8 cellular contexts compared by ENCODE assay signal in the genomic region with DNA sequence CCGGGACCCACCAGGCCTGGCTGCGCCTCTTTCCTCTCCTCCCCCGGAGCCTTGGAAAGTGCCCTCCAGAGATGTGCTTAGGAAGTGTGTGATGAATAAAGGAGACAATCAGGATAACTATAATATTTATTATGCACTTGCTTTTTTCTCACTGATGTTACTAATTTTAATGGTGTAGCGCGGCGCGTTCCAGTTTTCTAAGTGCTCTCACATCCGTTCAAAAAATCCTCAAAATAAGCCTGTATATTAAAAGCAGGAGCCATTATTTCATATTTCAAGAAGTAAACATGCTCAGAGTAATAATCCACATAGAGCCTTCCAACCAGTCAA. TPM values are rescaled to one million over a fixed set of nuclear protein-coding genes. Genes with fewer than 3 reads are reported as not detected.
DNase-seq lines count a peak whose midpoint lies in the region; ATAC-seq, FAIRE-seq and TF ChIP-seq lines count a peak whose summit lies in the region.

No MANE protein-coding gene starts in this region.

- no peak for ATAC-seq in GM21447 (IDR thresholded peaks at IDR 0.05; ENCODE audit: unreplicated experiment)
- ATAC-seq in HG03565 (IDR thresholded peaks at IDR 0.05; ENCODE audit: unreplicated experiment), result no peak
- ATAC-seq in HG03520 (IDR thresholded peaks at IDR 0.05; ENCODE audit: unreplicated experiment), result no peak

- 0 out of 2 replicates have a peak, but pooled peaks cover 4% of the 10 kb centered on the region for H3F3A ChIP-seq in MM.1S (ENCODE audit: insufficient read depth, low read length)

- no peaks in the 10 kb centered on the region for H3K27me3 ChIP-seq in MM.1S (replicated peaks; ENCODE audit: insufficient read depth, low read length)
- H3K27me3 ChIP-seq in dorsolateral prefrontal cortex, result no peaks in the 10 kb centered on the region

- peak overlapping the region; percentile 82 to 93 (median 88) for H3K4me3 Mint-ChIP-seq in nephron

- H3K27me3 Mint-ChIP-seq in nephron (ENCODE audit: low read depth), result no peaks in the 10 kb centered on the region

- H3K9ac ChIP-seq in MM.1S (ENCODE audit: low read length), result peak overlapping the region; percentile 86

- H3K9me2 ChIP-seq in MM.1S (replicated peaks; ENCODE audit: insufficient read depth, low read length), result no peaks in the 10 kb centered on the region

- H3K27ac Mint-ChIP-seq in nephron, result peak overlapping the region; percentile 95 to 99 (median 97)

- in situ Hi-C loops in G401 (cut with HindIII; ENCODE audit: low sequenced_read_pairs), result no loop called here

- TF ChIP-seq CTCF in MM.1S (IDR thresholded peaks at IDR 0.05; ENCODE audit: low read length), result no peak
- no peak for TF ChIP-seq CTCF in dorsolateral prefrontal cortex (IDR thresholded peaks at IDR 0.05 in 54 of 56, conservative IDR thresholded peaks at IDR 0.05 in 2 of 56; ENCODE audit: low read depth in 1 of 56, partially characterized antibody in 56 of 56)
- TF ChIP-seq CTCF in nephron (IDR thresholded peaks at IDR 0.05; ENCODE audit: unreplicated experiment in 3 of 3), result no peak

- H3K9me3 Mint-ChIP-seq in nephron, result no peaks in the 10 kb centered on the region

- no peak for FAIRE-seq in HTR-8/SVneo (lab: Jason Lieb, UNC)

- H3K36me3 Mint-ChIP-seq in nephron (ENCODE audit: low read depth), result no peaks in the 10 kb centered on the region

- H2AFZ ChIP-seq in MM.1S (ENCODE audit: low read length), result peak overlapping the region; percentile 97

- no peaks in the 10 kb centered on the region for H3K4me1 ChIP-seq in MM.1S (ENCODE audit: low read length)

- H3K4me1 Mint-ChIP-seq in nephron, result peaks cover 8% of the 10 kb centered on the region

- H3K36me3 ChIP-seq in MM.1S (replicated peaks; ENCODE audit: insufficient read depth, low read length), result no peaks in the 10 kb centered on the region

- H4K20me1 ChIP-seq in MM.1S (ENCODE audit: insufficient read depth, low read length), result no peaks in the 10 kb centered on the region

- H3K4me3 ChIP-seq in MM.1S (ENCODE audit: low read length) (peak overlapping the region; percentile 86), dorsolateral prefrontal cortex (peak overlapping the region; percentile 46 to 94 (median 85))

- H3K4me2 ChIP-seq in MM.1S (ENCODE audit: low read depth, low read length), result peak overlapping the region; percentile 92

- intact Hi-C loops in dorsolateral prefrontal cortex (cut with DNase I), result loop anchor here (2.0 kb wide), 1 partner anchor 58 kb away; a partner anchor contains a TSS

- H3K27ac ChIP-seq in MM.1S (ENCODE audit: low read length) (peak overlapping the region; percentile 70; the same call in 1 of the 2 replicates), dorsolateral prefrontal cortex (peak overlapping the region; percentile 87 to 100 (median 98))

- peak; percentile 52 for DNase-seq in G401 (ENCODE audit: low spot score)
- peak; percentile 10 for DNase-seq in MM.1S
- DNase-seq in dorsolateral prefrontal cortex, result no peak
- no peak for DNase-seq in HTR-8/SVneo (ENCODE audit: insufficient read length, low spot score)

- H3K79me2 ChIP-seq in MM.1S (ENCODE audit: low read length), result peaks cover 3% of the 10 kb centered on the region; the same call in 1 of the 2 replicates

- H3K9me3 ChIP-seq in MM.1S (replicated peaks; ENCODE audit: insufficient read depth, low read length), result no peaks in the 10 kb centered on the region

RNA-seq across cellular contexts. Expression of a gene that starts 0.9 kb away (rescaled TPM):
- 13.5 and 21.3 TPM in 2 replicates for total RNA-seq in G401 (2014; rRNA removed; shearing (Covaris generic))
- total RNA-seq in dorsolateral prefrontal cortex, result 10 to 100 TPM; 28.8 to 68.7 (median 48.6) TPM

RNA-seq across cellular contexts. Expression of a gene that starts 57.8 kb away (rescaled TPM):
- 37.8 and 38.0 TPM in 2 replicates for total RNA-seq in G401 (2014; rRNA removed; shearing (Covaris generic))
- 10 to 100 TPM; 26.5 to 54.3 (median 43.5) TPM for total RNA-seq in dorsolateral prefrontal cortex

Comparison
In these comparisons a context has a peak if more than half of its experiments do, and no peak if none do; other contexts are left out.
1. DNase-seq: peak in G401 (single experiment) and MM.1S (single experiment); none in dorsolateral prefrontal cortex (0 of 10) and HTR-8/SVneo (single experiment).